ENCODE assay signal across 13 cellular contexts in genomic region chr10:97550336-97551149, GRCh38. TPM values are rescaled to one million over a fixed set of nuclear protein-coding genes. Genes with fewer than 3 reads are reported as not detected.
A peak's percentile ranks its signal among the peaks of the same experiment; 100 is the strongest.
DNase-seq lines count a peak whose midpoint lies in the region; ATAC-seq, FAIRE-seq and TF ChIP-seq lines count a peak whose summit lies in the region.
"Had no signal": no experiment of that assay in that cellular context is flagged by ENCODE, and none has a peak within 500 bp of the region (broad histone marks: within the 10 kb centered on the region; RNA-seq: fewer than 3 reads in every experiment).

No MANE protein-coding gene starts in this region.

- H3K4me3 ChIP-seq in H1 (ENCODE audit: extremely low read depth in 1 of 4, insufficient read depth in 2 of 4, low read depth in 3 of 4, low read length in 4 of 4) (no peak overlapping the region; a peak in 1 of 8 replicates), urinary bladder (ENCODE audit: low read depth, low read length) (no peak overlapping the region)
- H3K4me3 ChIP-seq: SJSA1 had no signal

- no peaks in the 10 kb centered on the region for H3K36me3 ChIP-seq in H1 (ENCODE audit: control insufficient read depth in 2 of 4, insufficient read depth in 4 of 4, low read length in 3 of 4)
- no peaks in the 10 kb centered on the region for H3K36me3 ChIP-seq in urinary bladder (ENCODE audit: insufficient read depth)
- H3K36me3 ChIP-seq: SJSA1 had no signal

- peak overlapping the region in 1 of 4 experiments; percentile 43; a peak in 2 of 7 replicates for H3K9ac ChIP-seq in H1 (replicated peaks in 1 of 4; ENCODE audit: extremely low read depth in 1 of 4, low read depth in 3 of 4, low read length in 3 of 4)

- H3K27me3 Mint-ChIP-seq in nephron progenitor cell (ENCODE audit: low read depth, poor library complexity), result peaks cover 8% of the 10 kb centered on the region

- H2BK120ac ChIP-seq in H1 (replicated peaks; ENCODE audit: low read depth, low read length), result peak overlapping the region; percentile 21

- peak; percentile 39 for FAIRE-seq in H1 (lab: Jason Lieb, UNC)

- peaks cover 66% of the 10 kb centered on the region for H3K4me1 Mint-ChIP-seq in nephron progenitor cell

- H3K4ac ChIP-seq in H1 (replicated peaks; ENCODE audit: insufficient read length, low read depth, low read length), result peak overlapping the region; percentile 0

- CTCF ChIA-PET in H1 (lab: Charles Lee; ENCODE audit: partially characterized antibody), result interaction anchor here (1.5 to 15.4 kb wide), 11 partner anchors 14 to 131 kb away, joined by 3 to 388 read pairs (median 4); partner anchors contain the start of genes ANKRD2 and UBTD1

- POLR2A ChIA-PET in H1 (lab: Charles Lee; ENCODE audit: partially characterized antibody), result interaction anchor here (0.9 to 2.4 kb wide), 7 partner anchors 9 to 121 kb away, joined by 3 to 11 read pairs (median 6); partner anchors contain the start of gene UBTD1

- no peaks in the 10 kb centered on the region for H3K36me3 Mint-ChIP-seq in nephron progenitor cell (ENCODE audit: low read depth)

- no peak overlapping the region for H2BK20ac ChIP-seq in H1 (ENCODE audit: low read length)

- 37% methylated on average over 10 of the region's 10 CpGs; no CpG with 5 or more reads in 1 of the 2 experiments for WGBS in H1 (ENCODE audit: extremely low coverage in 1 of 2, insufficient coverage in 1 of 2, insufficient read length in 1 of 2, insufficient replicate concordance in 2 of 2, low coverage in 1 of 2, low lambda C conversion rate in 2 of 2, missing lambda C conversion rate in 1 of 2), 2 experiments
- 81% methylated on average over 10 of the region's 10 CpGs for WGBS in urinary bladder

- peak overlapping the region; percentile 63 for H3K27ac Mint-ChIP-seq in nephron progenitor cell

- ATAC-seq in left ventricle myocardium superior (no peak), GM19324 (IDR thresholded peaks at IDR 0.05; ENCODE audit: low FRiP score, unreplicated experiment) (no peak)

- peaks cover 9% of the 10 kb centered on the region for H3K9me3 Mint-ChIP-seq in nephron progenitor cell

- H3K14ac ChIP-seq in H1 (ENCODE audit: insufficient read length), result no peak overlapping the region

- no peaks in the 10 kb centered on the region for H4K20me1 ChIP-seq in H1 (replicated peaks in 1 of 2; ENCODE audit: control insufficient read depth in 1 of 2, insufficient read depth in 2 of 2, low read length in 2 of 2)

- peak overlapping the region; percentile 96 for H2BK5ac ChIP-seq in H1 (ENCODE audit: low read depth, low read length)

- H3K23ac ChIP-seq in H1 (ENCODE audit: insufficient read length), result no peak overlapping the region

- H3K27ac ChIP-seq in H1 (ENCODE audit: low read depth, low read length), result peak overlapping the region; percentile 13; the same call in 1 of the 2 replicates
- H3K27ac ChIP-seq in urinary bladder (ENCODE audit: low read depth), result peak overlapping the region; percentile 13
- H3K27ac ChIP-seq: SJSA1 had no signal

- TF ChIP-seq CTCF in H1 (IDR thresholded peaks at IDR 0.05; ENCODE audit: control extremely low read depth in 1 of 3, insufficient read depth in 1 of 3, low read depth in 1 of 3, low read length in 3 of 3) (peak in 2 of 3 experiments; percentile 5 to 30; a peak in 1 of 4 replicates), nephron progenitor cell (IDR thresholded peaks at IDR 0.05) (no peak)

- peak overlapping the region; percentile 12 for H4K91ac ChIP-seq in H1 (replicated peaks; ENCODE audit: insufficient read length, low read length)

- peaks cover 15 to 29% (median 22%) of the 10 kb centered on the region in 4 experiments for H3K4me1 ChIP-seq in H1 (replicated peaks in 1 of 4; ENCODE audit: control insufficient read depth in 3 of 4, insufficient read depth in 4 of 4, low read length in 3 of 4)
- no peaks in the 10 kb centered on the region for H3K4me1 ChIP-seq in urinary bladder (ENCODE audit: insufficient read depth)

- peak overlapping the region; percentile 7 to 43 for H3K4me2 ChIP-seq in H1 (ENCODE audit: insufficient read depth in 1 of 2, low read depth in 2 of 2, low read length in 2 of 2)

- H3K79me1 ChIP-seq in H1 (ENCODE audit: low read depth, low read length), result peaks cover 3% of the 10 kb centered on the region

- no peak for TF ChIP-seq POLR2A in H1 (IDR thresholded peaks at IDR 0.05; ENCODE audit: control extremely low read depth in 1 of 2, low read depth in 2 of 2, low read length in 2 of 2)

- H3K79me2 ChIP-seq in H1 (ENCODE audit: control insufficient read depth in 1 of 2, insufficient read depth in 2 of 2, low read length in 2 of 2), result peaks cover 0 to 5% of the 10 kb centered on the region in 2 experiments; a peak in 1 of 4 replicates

- 0 out of 4 replicates have a peak, but pooled peaks of 1 of the 2 experiments have one; percentile 13 for TF ChIP-seq RAD21 in H1 (IDR thresholded peaks at IDR 0.05 in 1 of 2, conservative IDR thresholded peaks at IDR 0.05 in 1 of 2; ENCODE audit: low read depth in 2 of 2, low read length in 2 of 2)

- H3K18ac ChIP-seq in H1 (ENCODE audit: extremely low read depth, low read length), result peak overlapping the region; percentile 89

- DNase-seq in cardiac septum (ENCODE audit: low spot score) (peak; percentile 44), left ventricle myocardium superior (no peak), H1 (ENCODE audit: low read depth in 1 of 2, low spot score in 2 of 2) (no peak), nephron progenitor cell (no peak), COR-L47 (lab: John Stamatoyannopoulos, UW) (no peak), medulla oblongata (ENCODE audit: extremely low spot score) (no peak)
- DNase-seq: activated CD4-positive, CD25-positive, alpha-beta regulatory T cell treated with anti-CD3 and anti-CD28 coated beads, Interleukin-2, amount 50 U/mL, for 72 hours; GDM1; Karpas-422 had no signal

- no peak overlapping the region; the same call in 1 of the 2 replicates for H2AFZ ChIP-seq in H1 (ENCODE audit: low read length)

- H3K9me3 ChIP-seq in H1 (ENCODE audit: insufficient read depth in 2 of 2, low read depth in 1 of 2, low read length in 1 of 2), result 0 out of 4 replicates have a peak, but pooled peaks cover 0 to 3% of the 10 kb centered on the region in 2 experiments

- H2BK15ac ChIP-seq in H1 (ENCODE audit: low read length), result peak overlapping the region; percentile 78; the same call in 1 of the 2 replicates

- no peak overlapping the region for H4K5ac ChIP-seq in H1 (ENCODE audit: insufficient read length, low read depth, low read length)

- no peak overlapping the region for H3K56ac ChIP-seq in H1 (replicated peaks; ENCODE audit: insufficient read length, low read depth, low read length)

- H3K27me3 ChIP-seq in H1 (replicated peaks in 1 of 4; ENCODE audit: control insufficient read depth in 3 of 4, extremely low read depth in 1 of 4, insufficient read depth in 3 of 4, low read length in 3 of 4), result no peaks in the 10 kb centered on the region
- H3K27me3 ChIP-seq: SJSA1 had no signal

- H2AK5ac ChIP-seq in H1 (ENCODE audit: low read depth, low read length), result no peak overlapping the region

- no peak for TF ChIP-seq EP300 in H1 (IDR thresholded peaks at IDR 0.05; ENCODE audit: borderline replicate concordance in 1 of 2, low read depth in 2 of 2, low read length in 2 of 2)

- H4K8ac ChIP-seq in H1 (ENCODE audit: extremely low read depth, insufficient read depth, low read length), result no peak overlapping the region

- peak overlapping the region; percentile 51; the same call in 1 of the 2 replicates for H2BK12ac ChIP-seq in H1 (ENCODE audit: low read depth, low read length)

- peak overlapping the region; percentile 57 for H3K4me3 Mint-ChIP-seq in nephron progenitor cell

- no peaks in the 10 kb centered on the region for H3K23me2 ChIP-seq in H1 (ENCODE audit: low read depth, low read length)

- intact Hi-C loops in cardiac septum (cut with DNase I), result loop anchor here (10.0 kb wide), 1 partner anchor 146 kb away; the partner anchor contains the start of gene RRP12
- intact Hi-C loops in left ventricle myocardium superior (cut with micrococcal nuclease), result loop anchor here (5.0 kb wide), 1 partner anchor 88 kb away; no protein-coding TSS in a partner anchor

RNA-seq across cellular contexts. Expression of gene ANKRD2, which starts 22.0 kb away (rescaled TPM):
- total RNA-seq in cardiac septum (138 TPM), left ventricle myocardium superior (318 TPM), urinary bladder (0.69 TPM)
- total RNA-seq in H1 (2021; fragmentation: NEBNext Ultra II Directional; extraction: Animal tissue kit (Norgen Biotek cat#: 25700)), result not detected in 2 replicates
- polyA plus RNA-seq in H1 (2011; rRNA removed) (not detected in 2 replicates), urinary bladder (0.23 TPM)
- polyA plus RNA-seq in H1 (2011; cell fraction: cytosol; rRNA removed), result not detected
- polyA plus RNA-seq in H1 (2011; cell fraction: nucleus; rRNA removed), result not detected
- polyA plus RNA-seq in H1 (2012, experiment 1 of 2), result not detected in 4 replicates
- not detected for polyA plus RNA-seq in H1 (2012, experiment 2 of 2)
- not detected for polyA plus RNA-seq in H1 (2013, experiment 1 of 2)
- polyA plus RNA-seq in H1 (2013, experiment 2 of 2), result not detected
- not detected in 2 replicates for polyA minus RNA-seq in H1 (2011; rRNA and poly(A)+ RNA removed)
- polyA minus RNA-seq in H1 (2011; cell fraction: cytosol; rRNA and poly(A)+ RNA removed), result not detected
- polyA minus RNA-seq in H1 (2011; cell fraction: nucleus; rRNA and poly(A)+ RNA removed), result not detected
- total RNA-seq: glomerular endothelial cell, SJSA1 had no signal

RNA-seq across cellular contexts. Expression of gene HOGA1, which starts 33.6 kb away (rescaled TPM):
- total RNA-seq in cardiac septum (20.4 TPM), left ventricle myocardium superior (11.9 TPM), urinary bladder (0.53 TPM)
- total RNA-seq in H1 (2021; fragmentation: NEBNext Ultra II Directional; extraction: Animal tissue kit (Norgen Biotek cat#: 25700)), result 0.28 and 0.29 TPM in 2 replicates
- polyA plus RNA-seq in H1 (2011; rRNA removed) (0.57 and 1.00 TPM in 2 replicates), urinary bladder (0.35 TPM)
- polyA plus RNA-seq in H1 (2011; cell fraction: cytosol; rRNA removed), result 0.53 TPM
- polyA plus RNA-seq in H1 (2011; cell fraction: nucleus; rRNA removed), result 0.47 TPM
- 0.19 to 0.74 TPM (median 0.51 TPM) in 4 replicates for polyA plus RNA-seq in H1 (2012, experiment 1 of 2)
- 0.42 TPM for polyA plus RNA-seq in H1 (2012, experiment 2 of 2)
- 0.26 TPM for polyA plus RNA-seq in H1 (2013, experiment 1 of 2)
- polyA plus RNA-seq in H1 (2013, experiment 2 of 2), result 0.17 TPM
- 0.50 and 0.63 TPM in 2 replicates for polyA minus RNA-seq in H1 (2011; rRNA and poly(A)+ RNA removed)
- polyA minus RNA-seq in H1 (2011; cell fraction: cytosol; rRNA and poly(A)+ RNA removed), result not detected
- polyA minus RNA-seq in H1 (2011; cell fraction: nucleus; rRNA and poly(A)+ RNA removed), result 0.80 TPM

RNA-seq across cellular contexts. Expression of gene C10orf62, which starts 39.0 kb away (rescaled TPM):
- 0.51 TPM for total RNA-seq in cardiac septum
- 0.35 TPM for total RNA-seq in left ventricle myocardium superior
- not detected in 2 replicates for total RNA-seq in H1 (2021; fragmentation: NEBNext Ultra II Directional; extraction: Animal tissue kit (Norgen Biotek cat#: 25700))
- polyA plus RNA-seq in H1 (2011; rRNA removed), result 0.05 TPM in 1 of 2 replicates, not detected in the other
- 0.08 TPM for polyA plus RNA-seq in H1 (2011; cell fraction: cytosol; rRNA removed)
- 0.09 TPM for polyA plus RNA-seq in H1 (2011; cell fraction: nucleus; rRNA removed)
- polyA plus RNA-seq in H1 (2012, experiment 1 of 2), result not detected in 4 replicates
- not detected for polyA plus RNA-seq in H1 (2012, experiment 2 of 2)
- not detected for polyA plus RNA-seq in H1 (2013, experiment 1 of 2)
- polyA plus RNA-seq in H1 (2013, experiment 2 of 2), result not detected
- 0.16 and 0.41 TPM in 2 replicates for polyA minus RNA-seq in H1 (2011; rRNA and poly(A)+ RNA removed)
- not detected for polyA minus RNA-seq in H1 (2011; cell fraction: cytosol; rRNA and poly(A)+ RNA removed)
- not detected for polyA minus RNA-seq in H1 (2011; cell fraction: nucleus; rRNA and poly(A)+ RNA removed)
- total RNA-seq in urinary bladder, result not detected
- not detected for polyA plus RNA-seq in urinary bladder
- total RNA-seq: glomerular endothelial cell, SJSA1 had no signal

RNA-seq across cellular contexts. Expression of gene UBTD1, which starts 51.8 kb away (rescaled TPM):
- total RNA-seq in cardiac septum, result 25.5 TPM
- 28.1 TPM for total RNA-seq in left ventricle myocardium superior
- 22.3 and 23.1 TPM in 2 replicates for total RNA-seq in H1 (2021; fragmentation: NEBNext Ultra II Directional; extraction: Animal tissue kit (Norgen Biotek cat#: 25700))
- 36.2 and 48.8 TPM in 2 replicates for polyA plus RNA-seq in H1 (2011; rRNA removed)
- polyA plus RNA-seq in H1 (2011; cell fraction: cytosol; rRNA removed), result 32.2 TPM
- 27.8 TPM for polyA plus RNA-seq in H1 (2011; cell fraction: nucleus; rRNA removed)
- polyA plus RNA-seq in H1 (2012, experiment 1 of 2), result 11.7 to 21.5 TPM (median 19.8 TPM) in 4 replicates
- polyA plus RNA-seq in H1 (2012, experiment 2 of 2), result 25.5 TPM
- polyA plus RNA-seq in H1 (2013, experiment 1 of 2), result 17.5 TPM
- 17.5 TPM for polyA plus RNA-seq in H1 (2013, experiment 2 of 2)
- polyA minus RNA-seq in H1 (2011; rRNA and poly(A)+ RNA removed), result 6.4 and 7.2 TPM in 2 replicates
- 15.3 TPM for polyA minus RNA-seq in H1 (2011; cell fraction: cytosol; rRNA and poly(A)+ RNA removed)
- polyA minus RNA-seq in H1 (2011; cell fraction: nucleus; rRNA and poly(A)+ RNA removed), result 10.8 TPM
- total RNA-seq in urinary bladder, result 3.5 TPM
- 23.6 TPM for polyA plus RNA-seq in urinary bladder

RNA-seq across cellular contexts. Expression of gene MMS19, which starts 52.3 kb away (rescaled TPM):
- total RNA-seq in cardiac septum, result 46.7 TPM
- total RNA-seq in left ventricle myocardium superior, result 38.4 TPM
- total RNA-seq in H1 (2021; fragmentation: NEBNext Ultra II Directional; extraction: Animal tissue kit (Norgen Biotek cat#: 25700)), result 128 and 130 TPM in 2 replicates
- 221 and 228 TPM in 2 replicates for polyA plus RNA-seq in H1 (2011; rRNA removed)
- 183 TPM for polyA plus RNA-seq in H1 (2011; cell fraction: cytosol; rRNA removed)
- polyA plus RNA-seq in H1 (2011; cell fraction: nucleus; rRNA removed), result 470 TPM
- 107 to 133 TPM (median 128 TPM) in 4 replicates for polyA plus RNA-seq in H1 (2012, experiment 1 of 2)
- polyA plus RNA-seq in H1 (2012, experiment 2 of 2), result 131 TPM
- polyA plus RNA-seq in H1 (2013, experiment 1 of 2), result 125 TPM
- 122 TPM for polyA plus RNA-seq in H1 (2013, experiment 2 of 2)
- 326 and 376 TPM in 2 replicates for polyA minus RNA-seq in H1 (2011; rRNA and poly(A)+ RNA removed)
- polyA minus RNA-seq in H1 (2011; cell fraction: cytosol; rRNA and poly(A)+ RNA removed), result 92.1 TPM
- 160 TPM for polyA minus RNA-seq in H1 (2011; cell fraction: nucleus; rRNA and poly(A)+ RNA removed)
- total RNA-seq in urinary bladder, result 49.0 TPM
- 43.7 TPM for polyA plus RNA-seq in urinary bladder

Comparison
In these comparisons a context has a peak if more than half of its experiments do, and no peak if none do; other contexts are left out.
1. RNA of gene ANKRD2, which starts 22.0 kb away (total RNA-seq): 318 TPM in left ventricle myocardium superior (single experiment) and 138 TPM in cardiac septum (single experiment); 0.69 TPM in urinary bladder (single experiment) and not detected in H1; every median in the first group is over 10 times any median in the second.